8 cellular contexts compared by ENCODE assay signal in genomic region chr6:36986704-36987047, GRCh38. TPM values are rescaled to one million over a fixed set of nuclear protein-coding genes. Genes with fewer than 3 reads are reported as not detected.
DNase-seq lines count a peak whose midpoint lies in the region; ATAC-seq and TF ChIP-seq lines count a peak whose summit lies in the region.

No MANE protein-coding gene starts in this region.

- intact Hi-C loops in activated naive CD4-positive, alpha-beta T cell treated with anti-CD3 and anti-CD28 coated beads for 36 hours (cut with micrococcal nuclease): loop anchor here (1.0 to 2.0 kb wide), 3 partner anchors 32 to 101 kb away; partner anchors contain the start of gene C6orf89
- intact Hi-C loops in activated B cell treated with CpG ODN at 0.5 μM for 24 hours (cut with micrococcal nuclease): loop anchor here (1.0 to 5.0 kb wide), 4 partner anchors 18 to 831 kb away; partner anchors contain the start of genes C6orf89 and ZFAND3

- H3K27ac Mint-ChIP-seq in activated naive CD4-positive, alpha-beta T cell treated with anti-CD3 and anti-CD28 coated beads for 36 hours: peak overlapping the region; percentile 91
- peak overlapping the region; percentile 91 for H3K27ac Mint-ChIP-seq in activated B cell treated with CpG ODN at 0.5 μM for 24 hours
- no peak overlapping the region for H3K27ac Mint-ChIP-seq in stimulated activated memory B cell treated with anti-CD40 and anti-IgM and Interleukin-4, amounts not matched to agents 10 μg/mL and 1 μg/mL and 100 μg/mL, for 72 hours

- H3K36me3 Mint-ChIP-seq in activated naive CD4-positive, alpha-beta T cell treated with anti-CD3 and anti-CD28 coated beads for 36 hours (ENCODE audit: low read depth): peaks cover 4% of the 10 kb centered on the region
- H3K36me3 Mint-ChIP-seq in activated B cell treated with CpG ODN at 0.5 μM for 24 hours (ENCODE audit: low read depth): peaks cover 11% of the 10 kb centered on the region
- peaks cover 5% of the 10 kb centered on the region for H3K36me3 Mint-ChIP-seq in stimulated activated memory B cell treated with anti-CD40 and anti-IgM and Interleukin-4, amounts not matched to agents 10 μg/mL and 1 μg/mL and 100 μg/mL, for 72 hours

- ATAC-seq in activated B cell treated with CpG ODN at 0.5 μM for 24 hours (ENCODE audit: low read depth): no peak
- ATAC-seq in stimulated activated memory B cell treated with anti-CD40 and anti-IgM and Interleukin-4, amounts not matched to agents 10 μg/mL and 1 μg/mL and 100 μg/mL, for 72 hours: no peak
- ATAC-seq in left lobe of liver: no peak

- H3K9me3 Mint-ChIP-seq in activated naive CD4-positive, alpha-beta T cell treated with anti-CD3 and anti-CD28 coated beads for 36 hours: no peaks in the 10 kb centered on the region
- H3K9me3 Mint-ChIP-seq in activated B cell treated with CpG ODN at 0.5 μM for 24 hours: no peaks in the 10 kb centered on the region
- no peaks in the 10 kb centered on the region for H3K9me3 Mint-ChIP-seq in stimulated activated memory B cell treated with anti-CD40 and anti-IgM and Interleukin-4, amounts not matched to agents 10 μg/mL and 1 μg/mL and 100 μg/mL, for 72 hours

- H3K27me3 Mint-ChIP-seq in activated naive CD4-positive, alpha-beta T cell treated with anti-CD3 and anti-CD28 coated beads for 36 hours (ENCODE audit: low read depth): no peaks in the 10 kb centered on the region
- no peaks in the 10 kb centered on the region for H3K27me3 Mint-ChIP-seq in activated B cell treated with CpG ODN at 0.5 μM for 24 hours
- no peaks in the 10 kb centered on the region for H3K27me3 Mint-ChIP-seq in stimulated activated memory B cell treated with anti-CD40 and anti-IgM and Interleukin-4, amounts not matched to agents 10 μg/mL and 1 μg/mL and 100 μg/mL, for 72 hours

- POLR2A ChIA-PET in activated B cell treated with CpG ODN at 0.5 μM for 24 hours (lab: Charles Lee): interaction anchor here (1.0 to 5.3 kb wide), 15 partner anchors 9 to 832 kb away, joined by 3 to 209 read pairs (median 10); partner anchors contain the start of genes C6orf89, FGD2, PI16 and PPIL1

- peaks cover 17% of the 10 kb centered on the region for H3K4me1 Mint-ChIP-seq in activated naive CD4-positive, alpha-beta T cell treated with anti-CD3 and anti-CD28 coated beads for 36 hours (ENCODE audit: low read depth)
- H3K4me1 Mint-ChIP-seq in activated B cell treated with CpG ODN at 0.5 μM for 24 hours: peaks cover 15% of the 10 kb centered on the region
- peaks cover 19% of the 10 kb centered on the region for H3K4me1 Mint-ChIP-seq in stimulated activated memory B cell treated with anti-CD40 and anti-IgM and Interleukin-4, amounts not matched to agents 10 μg/mL and 1 μg/mL and 100 μg/mL, for 72 hours

- H3K4me3 Mint-ChIP-seq in activated naive CD4-positive, alpha-beta T cell treated with anti-CD3 and anti-CD28 coated beads for 36 hours: peak overlapping the region; percentile 97
- H3K4me3 Mint-ChIP-seq in activated B cell treated with CpG ODN at 0.5 μM for 24 hours: peak overlapping the region; percentile 96
- H3K4me3 Mint-ChIP-seq in stimulated activated memory B cell treated with anti-CD40 and anti-IgM and Interleukin-4, amounts not matched to agents 10 μg/mL and 1 μg/mL and 100 μg/mL, for 72 hours: peak overlapping the region; percentile 99

- CTCF ChIA-PET in activated naive CD4-positive, alpha-beta T cell treated with anti-CD3 and anti-CD28 coated beads for 36 hours (lab: Charles Lee): interaction anchor here (2.5 kb wide), 1 partner anchor 32 kb away, joined by 13 read pairs; no protein-coding TSS in a partner anchor
- CTCF ChIA-PET in activated B cell treated with CpG ODN at 0.5 μM for 24 hours (lab: Charles Lee): interaction anchor here (0.9 to 12.5 kb wide), 8 partner anchors 17 to 223 kb away, joined by 3 to 167 read pairs (median 4); no protein-coding TSS in a partner anchor

- H3K4me3 ChIP-seq in iPS-11a (ENCODE audit: low read depth, low read length): peak overlapping the region; percentile 87

- TF ChIP-seq CTCF in activated B cell treated with CpG ODN at 0.5 μM for 24 hours (IDR thresholded peaks at IDR 0.05): no peak

- DNase-seq in activated naive CD4-positive, alpha-beta T cell treated with anti-CD3 and anti-CD28 coated beads for 36 hours: no peak
- DNase-seq in activated naive CD4-positive, alpha-beta T cell treated with anti-CD3 and anti-CD28 coated beads, Interleukin-2, amount 50 U/mL, for 16 hours: no peak
- DNase-seq in activated B cell treated with CpG ODN at 0.5 μM for 24 hours (no peak), NCI-H1694 treated with DMSO at 0.1 percent for 48 hours (lab: John Stamatoyannopoulos, UW) (no peak), Ammon's horn (ENCODE audit: low spot score) (no peak), left lobe of liver (ENCODE audit: low spot score) (no peak)

RNA-seq across cellular contexts. Expression of gene MTCH1, which starts 0.7 kb away (rescaled TPM):
- 100 to 1,000 TPM in 1 of 2 experiments, 10 to 100 TPM in 1; 97.4 to 101 TPM for total RNA-seq in activated naive CD4-positive, alpha-beta T cell treated with anti-CD3 and anti-CD28 coated beads for 36 hours
- total RNA-seq in activated B cell treated with CpG ODN at 0.5 μM for 24 hours: 128 and 133 TPM in 2 replicates
- 63.8 TPM for total RNA-seq in left lobe of liver

RNA-seq across cellular contexts. Expression of gene FGD2, which starts 18.8 kb away (rescaled TPM):
- under 1 TPM; 0.25 to 0.48 TPM for total RNA-seq in activated naive CD4-positive, alpha-beta T cell treated with anti-CD3 and anti-CD28 coated beads for 36 hours
- 362 and 435 TPM in 2 replicates for total RNA-seq in activated B cell treated with CpG ODN at 0.5 μM for 24 hours
- total RNA-seq in left lobe of liver: 10.3 TPM

RNA-seq across cellular contexts. Expression of gene PI16, which starts 32.1 kb away (rescaled TPM):
- under 1 TPM; 0.24 to 0.27 TPM for total RNA-seq in activated naive CD4-positive, alpha-beta T cell treated with anti-CD3 and anti-CD28 coated beads for 36 hours
- total RNA-seq in activated B cell treated with CpG ODN at 0.5 μM for 24 hours: 0.10 and 0.78 TPM in 2 replicates
- not detected for total RNA-seq in left lobe of liver

Comparison
In these comparisons a context has a peak if more than half of its experiments do, and no peak if none do; other contexts are left out.
1. RNA of gene FGD2, which starts 18.8 kb away (total RNA-seq): 362 to 435 TPM in activated B cell treated with CpG ODN at 0.5 μM for 24 hours; 10.3 TPM in left lobe of liver (single experiment) and 0.25 to 0.48 TPM in activated naive CD4-positive, alpha-beta T cell treated with anti-CD3 and anti-CD28 coated beads for 36 hours; every median in the first group is over 10 times any median in the second.
2. Peak in every context shown above with its lines, with median percentiles within 50 percentile points of each other: H3K4me3 Mint-ChIP-seq.